8 cellular contexts compared by ENCODE assay signal in the genomic region with DNA sequence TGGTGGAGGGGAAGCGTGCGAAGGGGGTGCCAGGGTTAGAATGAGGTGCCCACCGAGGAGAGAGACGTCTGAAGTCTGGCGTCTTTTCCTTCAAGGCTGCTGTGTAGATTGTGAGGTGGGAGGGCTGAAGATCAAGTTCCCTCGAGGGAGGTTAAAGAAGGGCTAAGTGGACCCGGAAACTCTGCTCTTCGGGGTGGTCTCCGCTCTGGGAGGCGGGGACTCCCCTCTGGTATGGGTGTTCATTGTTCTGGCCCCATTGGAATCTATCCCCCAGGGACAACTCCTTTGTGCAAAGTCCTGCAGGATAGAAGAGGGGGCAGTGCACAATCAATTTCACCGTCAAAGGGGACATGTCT. TPM values are rescaled to one million over a fixed set of nuclear protein-coding genes. Genes with fewer than 3 reads are reported as not detected.
A peak's percentile ranks its signal among the peaks of the same experiment; 100 is the strongest.
DNase-seq lines count a peak whose midpoint lies in the region; ATAC-seq and TF ChIP-seq lines count a peak whose summit lies in the region.

No MANE protein-coding gene starts in this region.

- H3K4me3 ChIP-seq in GM12875 (ENCODE audit: low read depth, low read length), result peak overlapping the region; percentile 61
- H3K4me3 ChIP-seq in SK-N-MC, result peak overlapping the region; percentile 92
- H3K4me3 ChIP-seq in fibroblast of lung (replicated peaks in 1 of 4; ENCODE audit: control extremely low read depth in 1 of 4, insufficient read depth in 1 of 4, low read depth in 3 of 4, low read length in 4 of 4), result peak overlapping the region; percentile 21 to 75 (median 47)
- peak overlapping the region; percentile 81 for H3K4me3 ChIP-seq in retinal pigment epithelial cell (ENCODE audit: low read length)

- peak overlapping the region; percentile 79 for H3K4me2 ChIP-seq in fibroblast of lung (ENCODE audit: extremely low read depth, insufficient read depth, low read length)

- H3K27me3 ChIP-seq in fibroblast of lung (ENCODE audit: control insufficient read depth, insufficient read depth, low read length), result no peaks in the 10 kb centered on the region

- H4K20me1 ChIP-seq in fibroblast of lung (ENCODE audit: control insufficient read depth, extremely low read depth, insufficient read depth, low read length), result no peaks in the 10 kb centered on the region

- H3K36me3 ChIP-seq in SK-N-MC (ENCODE audit: insufficient read depth, low read length), result peaks cover 57% of the 10 kb centered on the region
- peaks cover 27% of the 10 kb centered on the region for H3K36me3 ChIP-seq in fibroblast of lung (ENCODE audit: control insufficient read depth, insufficient read depth, low read length)

- H3K9ac ChIP-seq in SK-N-MC (ENCODE audit: insufficient read length) (peak overlapping the region; percentile 78), fibroblast of lung (ENCODE audit: insufficient read depth, low read length) (peak overlapping the region; percentile 27)

- peak overlapping the region; percentile 89 for H3K27ac ChIP-seq in SK-N-MC
- H3K27ac ChIP-seq in fibroblast of lung (ENCODE audit: insufficient read depth, low read length), result peak overlapping the region; percentile 88

- no peaks in the 10 kb centered on the region for H3K9me3 ChIP-seq in SK-N-MC (ENCODE audit: low read depth, low read length)
- no peaks in the 10 kb centered on the region for H3K9me3 ChIP-seq in fibroblast of lung (ENCODE audit: control insufficient read depth, insufficient read depth, low read depth, low read length)

- no peak overlapping the region for H2AFZ ChIP-seq in fibroblast of lung (ENCODE audit: low read length)

- peaks cover 10% of the 10 kb centered on the region for H3K4me1 ChIP-seq in fibroblast of lung (ENCODE audit: control insufficient read depth, extremely low read depth, insufficient read depth, low read length)

- peaks cover 59% of the 10 kb centered on the region for H3K79me2 ChIP-seq in fibroblast of lung (ENCODE audit: control insufficient read depth, insufficient read depth, low read length)

- ATAC-seq in GM19455 (IDR thresholded peaks at IDR 0.05; ENCODE audit: unreplicated experiment) (no peak), HG03565 (IDR thresholded peaks at IDR 0.05; ENCODE audit: unreplicated experiment) (no peak), GM21825 (IDR thresholded peaks at IDR 0.05; ENCODE audit: unreplicated experiment) (no peak)

- TF ChIP-seq CTCF in GM12875 (IDR thresholded peaks at IDR 0.05; ENCODE audit: borderline replicate concordance, insufficient read depth, low read depth, low read length) (no peak), fibroblast of lung (conservative IDR thresholded peaks at IDR 0.05 in 1 of 2, IDR thresholded peaks at IDR 0.05 in 1 of 2; ENCODE audit: low read depth in 1 of 2, low read length in 2 of 2) (no peak), retinal pigment epithelial cell (conservative IDR thresholded peaks at IDR 0.05; ENCODE audit: low read depth, low read length) (no peak)

- DNase-seq in SK-N-MC (ENCODE audit: low read depth, low spot score) (no peak), fibroblast of lung (ENCODE audit: low read depth in 2 of 2) (no peak), retinal pigment epithelial cell (ENCODE audit: low read depth) (no peak), COLO668 (lab: John Stamatoyannopoulos, UW; ENCODE audit: unreplicated experiment) (no peak)

RNA-seq across cellular contexts. Expression of a gene that starts 0.6 kb away (rescaled TPM):
- 159 and 174 TPM in 2 replicates for total RNA-seq in fibroblast of lung
- 287 and 338 TPM in 2 replicates for polyA plus RNA-seq in fibroblast of lung
- 210 and 269 TPM in 2 replicates for polyA plus RNA-seq in fibroblast of lung (2012)
- polyA minus RNA-seq in fibroblast of lung (ENCODE audit: low replicate concordance), result 474 and 535 TPM in 2 replicates

RNA-seq across cellular contexts. Expression of a gene that starts 1.5 kb away (rescaled TPM):
- 519 and 881 TPM in 2 replicates for total RNA-seq in fibroblast of lung
- 1,041 and 1,196 TPM in 2 replicates for polyA plus RNA-seq in fibroblast of lung
- 1,359 and 1,543 TPM in 2 replicates for polyA plus RNA-seq in fibroblast of lung (2012)
- polyA minus RNA-seq in fibroblast of lung (ENCODE audit: low replicate concordance), result 77.8 and 117 TPM in 2 replicates

RNA-seq across cellular contexts. Expression of a gene that starts 6.6 kb away (rescaled TPM):
- total RNA-seq in fibroblast of lung, result 2.3 and 2.6 TPM in 2 replicates
- polyA plus RNA-seq in fibroblast of lung, result 0.85 and 0.93 TPM in 2 replicates
- polyA plus RNA-seq in fibroblast of lung (2012), result 0.80 and 1.0 TPM in 2 replicates
- polyA minus RNA-seq in fibroblast of lung (ENCODE audit: low replicate concordance), result 0.55 TPM in 1 of 2 replicates, not detected in the other

RNA-seq across cellular contexts. Expression of a gene that starts 7.7 kb away (rescaled TPM):
- total RNA-seq in fibroblast of lung, result 4.1 and 6.6 TPM in 2 replicates
- 10.8 and 11.5 TPM in 2 replicates for polyA plus RNA-seq in fibroblast of lung
- polyA plus RNA-seq in fibroblast of lung (2012), result 9.7 and 11.9 TPM in 2 replicates
- 19.7 and 27.4 TPM in 2 replicates for polyA minus RNA-seq in fibroblast of lung (ENCODE audit: low replicate concordance)

RNA-seq across cellular contexts. Expression of a gene that starts 10.3 kb away (rescaled TPM):
- total RNA-seq in fibroblast of lung, result 2.8 TPM in 2 replicates
- polyA plus RNA-seq in fibroblast of lung, result 3.0 and 3.8 TPM in 2 replicates
- 2.0 and 2.2 TPM in 2 replicates for polyA plus RNA-seq in fibroblast of lung (2012)
- polyA minus RNA-seq in fibroblast of lung (ENCODE audit: low replicate concordance), result 3.4 and 8.3 TPM in 2 replicates
